ENCODE assay signal across 8 cellular contexts in the genomic region with DNA sequence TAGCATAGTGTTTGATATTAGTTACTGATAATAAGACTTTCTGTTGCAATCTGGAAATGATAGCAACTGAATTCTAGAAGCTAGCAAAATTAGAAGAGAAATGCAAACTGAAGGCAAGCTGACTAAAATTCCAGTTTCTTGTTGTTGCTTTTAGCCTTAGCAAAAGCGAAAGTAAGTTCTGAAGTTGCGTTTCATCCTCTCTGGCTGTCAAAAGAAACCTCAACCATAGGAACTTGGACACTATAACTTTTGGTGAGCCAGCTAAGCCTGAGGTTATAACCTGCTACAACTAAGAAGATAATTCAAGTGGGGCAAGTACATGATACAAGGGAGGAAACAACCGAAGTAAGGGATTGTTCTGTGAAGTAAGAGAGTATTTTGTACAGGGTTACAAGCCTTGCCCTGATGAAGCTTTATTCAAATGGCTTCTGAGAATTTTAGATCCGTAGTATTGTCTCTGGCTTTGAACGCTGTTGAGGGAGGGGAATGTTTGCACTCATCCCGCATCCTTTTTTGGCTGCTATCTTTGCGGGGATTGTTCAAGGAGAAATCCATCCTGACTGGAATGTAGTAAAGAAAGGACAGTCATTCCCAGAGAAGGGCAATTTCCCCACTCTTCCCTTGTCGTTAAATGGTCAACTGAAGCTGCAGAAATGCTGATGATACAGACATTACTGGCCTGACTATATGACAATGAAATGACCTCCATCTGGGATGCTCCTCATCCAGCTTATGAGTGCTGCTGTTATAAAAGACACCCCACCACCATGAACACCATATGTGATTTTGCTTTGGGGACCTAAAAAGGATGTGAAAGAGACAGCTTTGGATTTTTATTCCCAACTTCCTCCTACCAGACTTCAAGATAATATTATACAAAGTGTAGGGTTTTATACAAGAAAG. TPM values are rescaled to one million over a fixed set of nuclear protein-coding genes. Genes with fewer than 3 reads are reported as not detected.
DNase-seq lines count a peak whose midpoint lies in the region; ATAC-seq and TF ChIP-seq lines count a peak whose summit lies in the region.

No MANE protein-coding gene starts in this region.

- H3K4me1 Mint-ChIP-seq in GM23338 = peaks cover 6% of the 10 kb centered on the region

- H3K9me2 ChIP-seq in GM23338 (ENCODE audit: insufficient read depth) = peaks cover 12% of the 10 kb centered on the region

- H3K79me2 ChIP-seq in GM23338 (replicated peaks; ENCODE audit: insufficient read depth) = no peaks in the 10 kb centered on the region

- H3K36me3 Mint-ChIP-seq in GM23338 (ENCODE audit: low read depth) = peaks cover 21% of the 10 kb centered on the region; the same call in 2 of the 3 replicates

- in situ Hi-C loops in Panc1 (cut with HindIII; ENCODE audit: low pct_unique_long_range_greater_than_20kb, low sequenced_read_pairs) = no loop called here

- no peak overlapping the region for H2AFZ ChIP-seq in GM23338

- H3K27ac ChIP-seq in Panc1 (ENCODE audit: low read length) (peak overlapping the region; percentile 23; the same call in 1 of the 2 replicates), right cardiac atrium (ENCODE audit: low read length) (peak overlapping the region; percentile 60), uterus (peak overlapping the region; percentile 65 to 82), GM23338 (ENCODE audit: low read depth) (no peak overlapping the region)

- no peaks in the 10 kb centered on the region for H3K4me1 ChIP-seq in Panc1 (ENCODE audit: control insufficient read depth, insufficient read depth, low read length)
- H3K4me1 ChIP-seq in right cardiac atrium (ENCODE audit: control insufficient read depth, insufficient read depth, low read length) = no peaks in the 10 kb centered on the region
- no peaks in the 10 kb centered on the region for H3K4me1 ChIP-seq in uterus
- H3K4me1 ChIP-seq in GM23338 (ENCODE audit: insufficient read depth) = no peaks in the 10 kb centered on the region

- intact Hi-C loops in Panc1 (cut with micrococcal nuclease; ENCODE audit: unreplicated experiment) = no loop called here
- intact Hi-C loops in right cardiac atrium (cut with DNase I) = no loop called here
- intact Hi-C loops in uterus (cut with DNase I; ENCODE audit: low total_unique reads) = no loop called here

- POLR2A ChIA-PET in Panc1 (lab: Charles Lee) = no interaction called here

- no peaks in the 10 kb centered on the region for H3F3A ChIP-seq in GM23338 (replicated peaks; ENCODE audit: low read depth)

- no peak overlapping the region for H3K4me2 ChIP-seq in GM23338

- H3K9me3 ChIP-seq in Panc1 (ENCODE audit: control insufficient read depth, insufficient read depth, low read depth, low read length) (no peaks in the 10 kb centered on the region), right cardiac atrium (ENCODE audit: control insufficient read depth, low read length) (no peaks in the 10 kb centered on the region), uterus (no peaks in the 10 kb centered on the region)

- peak; percentile 86 for ATAC-seq in GM18861 (IDR thresholded peaks at IDR 0.05; ENCODE audit: unreplicated experiment)
- ATAC-seq in HG02763 (IDR thresholded peaks at IDR 0.05; ENCODE audit: unreplicated experiment) = peak; percentile 85
- no peak for ATAC-seq in Panc1
- ATAC-seq in right cardiac atrium = peak; percentile 20 to 29
- ATAC-seq in GM23338 = no peak

- H3K36me3 ChIP-seq in Panc1 (ENCODE audit: control insufficient read depth, insufficient read depth, low read length) (no peaks in the 10 kb centered on the region), uterus (no peaks in the 10 kb centered on the region), GM23338 (ENCODE audit: insufficient read depth) (no peaks in the 10 kb centered on the region)

- WGBS in right cardiac atrium = 48% methylated on average over 8 of the region's 8 CpGs

- peaks cover 6% of the 10 kb centered on the region; the same call in 2 of the 3 replicates for H3K9me3 Mint-ChIP-seq in GM23338

- no TSS peak for BruUV-seq in Panc1 (replicated peaks; lab: Mats Ljungman, UMichigan)

- H3K27me3 ChIP-seq in Panc1 (ENCODE audit: control insufficient read depth, insufficient read depth, low read length) (no peaks in the 10 kb centered on the region), right cardiac atrium (ENCODE audit: control insufficient read depth, insufficient read depth) (no peaks in the 10 kb centered on the region), uterus (no peaks in the 10 kb centered on the region), GM23338 (ENCODE audit: insufficient read depth) (no peaks in the 10 kb centered on the region)

- no peak overlapping the region for H3K4me3 Mint-ChIP-seq in GM23338

- no peak for TF ChIP-seq POLR2A in uterus (IDR thresholded peaks at IDR 0.05)

- H3K27me3 Mint-ChIP-seq in GM23338 (ENCODE audit: insufficient read depth, low read depth, poor library complexity) = peaks cover 2% of the 10 kb centered on the region

- CTCF ChIA-PET in Panc1 (lab: Charles Lee) = no interaction called here

- DNase-seq in Panc1 (ENCODE audit: low read depth, low spot score) (no peak), right cardiac atrium (no peak), uterus (no peak), 8988T (no peak), NCI-H2196 (lab: John Stamatoyannopoulos, UW; ENCODE audit: unreplicated experiment) (no peak), GM23338 (ENCODE audit: low spot score) (no peak)

- no peaks in the 10 kb centered on the region for H4K20me1 ChIP-seq in GM23338 (replicated peaks; ENCODE audit: insufficient read depth)

- TF ChIP-seq CTCF in Panc1 (IDR thresholded peaks at IDR 0.05) (no peak), uterus (IDR thresholded peaks at IDR 0.05) (no peak), GM23338 (conservative IDR thresholded peaks at IDR 0.05; ENCODE audit: low read depth in 2 of 2) (no peak)

- no peak overlapping the region for H3K27ac Mint-ChIP-seq in GM23338

- peak overlapping the region in 1 of 2 experiments; percentile 16; a peak in 1 of 4 replicates for H3K4me3 ChIP-seq in Panc1 (ENCODE audit: low read depth in 2 of 2, low read length in 2 of 2)
- peak overlapping the region; percentile 33 for H3K4me3 ChIP-seq in right cardiac atrium (ENCODE audit: low read length)
- H3K4me3 ChIP-seq in uterus = peak overlapping the region; percentile 5 to 26
- no peak overlapping the region for H3K4me3 ChIP-seq in GM23338

TF ChIP-seq in GM23338, 12 proteins besides CTCF, POLR2A, EP300 and RAD21:
- TF ChIP-seq JUNB (IDR thresholded peaks at IDR 0.05; ENCODE audit: unreplicated experiment) (no peak), EZH2 (IDR thresholded peaks at IDR 0.05; ENCODE audit: low read depth, unreplicated experiment) (no peak), STAT1 (IDR thresholded peaks at IDR 0.05; ENCODE audit: unreplicated experiment) (no peak), ZNF331 (CRISPR knock-in tag; IDR thresholded peaks at IDR 0.05; ENCODE audit: low read depth) (no peak), CREB1 (CRISPR knock-in tag; IDR thresholded peaks at IDR 0.05; ENCODE audit: low read depth) (no peak), ZNF114 (CRISPR knock-in tag; IDR thresholded peaks at IDR 0.05) (no peak)
- TF ChIP-seq, protein P1, sequence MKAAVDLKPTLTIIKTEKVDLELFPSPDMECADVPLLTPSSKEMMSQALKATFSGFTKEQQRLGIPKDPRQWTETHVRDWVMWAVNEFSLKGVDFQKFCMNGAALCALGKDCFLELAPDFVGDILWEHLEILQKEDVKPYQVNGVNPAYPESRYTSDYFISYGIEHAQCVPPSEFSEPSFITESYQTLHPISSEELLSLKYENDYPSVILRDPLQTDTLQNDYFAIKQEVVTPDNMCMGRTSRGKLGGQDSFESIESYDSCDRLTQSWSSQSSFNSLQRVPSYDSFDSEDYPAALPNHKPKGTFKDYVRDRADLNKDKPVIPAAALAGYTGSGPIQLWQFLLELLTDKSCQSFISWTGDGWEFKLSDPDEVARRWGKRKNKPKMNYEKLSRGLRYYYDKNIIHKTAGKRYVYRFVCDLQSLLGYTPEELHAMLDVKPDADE (IDR thresholded peaks at IDR 0.05) = no peak

RNA-seq across cellular contexts. Expression of a gene that starts 7.0 kb away (rescaled TPM):
- 37.4 TPM for total RNA-seq in Panc1 (2021; ENCODE audit: unreplicated experiment)
- polyA plus RNA-seq in Panc1 (2012; ENCODE audit: insufficient read length) = 16.7 TPM
- 10 to 100 TPM; 27.1 to 40.1 (median 29.3) TPM for total RNA-seq in right cardiac atrium
- 16.5 TPM for polyA plus RNA-seq in right cardiac atrium
- total RNA-seq in uterus = 100 to 1,000 TPM in 1 of 4 donors, 10 to 100 TPM in 3; 34.1 to 111 (median 73.4) TPM
- total RNA-seq in GM23338 (2014; rRNA removed; shearing (Covaris generic)) = 40.1 and 51.5 TPM in 2 replicates
- polyA plus RNA-seq in GM23338 (2016; fragmentation: Nextera tagmentation; extraction: Ambion mirVana) = 9.9 and 12.4 TPM in 2 replicates

Comparison
In these comparisons a context has a peak if more than half of its experiments do, and no peak if none do; other contexts are left out.
1. ATAC-seq: peak in GM18861 (single experiment), HG02763 (single experiment) and right cardiac atrium (2 of 2); none in Panc1 (single experiment) and GM23338 (single experiment).